1 cellular context compared by ENCODE assay signal in genomic region chr3:31531992-31532586, GRCh38.
TF ChIP-seq lines count a peak whose summit lies in the region.

No MANE protein-coding gene starts in this region.

TF ChIP-seq in K562, 482 proteins besides CTCF, POLR2A, EP300 and RAD21 (continued from another document and continues in another):
- TF ChIP-seq HSF4 (CRISPR knock-in tag; IDR thresholded peaks at IDR 0.05; ENCODE audit: borderline replicate concordance) (no peak), MNT (conservative IDR thresholded peaks at IDR 0.05) (peak; percentile 95 to 96), POLR2G (IDR thresholded peaks at IDR 0.05; ENCODE audit: low read depth, low read length) (peak; percentile 94), SREBF1 (IDR thresholded peaks at IDR 0.05; ENCODE audit: borderline replicate concordance, low read depth, low read length) (no peak), ZSCAN29 (IDR thresholded peaks at IDR 0.05) (peak; percentile 90), ZNF316 (IDR thresholded peaks at IDR 0.05) (peak; percentile 43), ZFX (CRISPR knock-in tag; IDR thresholded peaks at IDR 0.05) (peak; percentile 95), E2F4 (CRISPR knock-in tag; IDR thresholded peaks at IDR 0.05; ENCODE audit: low read depth) (0 out of 2 replicates have a peak, but pooled peaks have one; percentile 61), RFX1 (IDR thresholded peaks at IDR 0.05) (no peak), POU5F1 (IDR thresholded peaks at IDR 0.05; ENCODE audit: borderline replicate concordance, low read depth, low read length, partially characterized antibody) (no peak), MEF2A (IDR thresholded peaks at IDR 0.05; ENCODE audit: control insufficient read depth, low read depth, low read length) (no peak), BDP1 (IDR thresholded peaks at IDR 0.05; ENCODE audit: insufficient read depth, insufficient read length) (no peak), CBX3 (IDR thresholded peaks at IDR 0.05; ENCODE audit: borderline replicate concordance in 1 of 2, low read length in 2 of 2) (peak in 1 of 2 experiments; percentile 85; a peak in 1 of 3 replicates), KAT8 (IDR thresholded peaks at IDR 0.05; ENCODE audit: low read depth) (no peak), FOS (IDR thresholded peaks at IDR 0.05; ENCODE audit: extremely low read depth, insufficient read length) (peak; percentile 81), ETV6 (IDR thresholded peaks at IDR 0.05; ENCODE audit: borderline replicate concordance in 1 of 2, low read depth in 2 of 2, low read length in 1 of 2) (peak in 1 of 2 experiments; percentile 28; a peak in 1 of 4 replicates), ETV6 (CRISPR knock-in tag; IDR thresholded peaks at IDR 0.05; ENCODE audit: borderline replicate concordance) (0 out of 2 replicates have a peak, but pooled peaks have one; percentile 39), HEY1 (CRISPR knock-in tag; IDR thresholded peaks at IDR 0.05; ENCODE audit: borderline replicate concordance) (peak; percentile 67; the same call in 1 of the 2 replicates), DEAF1 (CRISPR knock-in tag; IDR thresholded peaks at IDR 0.05) (peak; percentile 55), EP400 (IDR thresholded peaks at IDR 0.05) (peak; percentile 99), SP1 (CRISPR knock-in tag; IDR thresholded peaks at IDR 0.05) (peak; percentile 95), RAD51 (IDR thresholded peaks at IDR 0.05; ENCODE audit: borderline replicate concordance, low read depth) (peak; percentile 93), ZNF224 (CRISPR knock-in tag; IDR thresholded peaks at IDR 0.05) (no peak), FOXO4 (CRISPR knock-in tag; IDR thresholded peaks at IDR 0.05) (no peak), SOX6 (IDR thresholded peaks at IDR 0.05) (peak; percentile 75), JUNB (CRISPR knock-in tag; conservative IDR thresholded peaks at IDR 0.05) (0 out of 2 replicates have a peak, but pooled peaks have one; percentile 32), CHD4 (IDR thresholded peaks at IDR 0.05; ENCODE audit: insufficient read depth, insufficient replicate concordance, low read depth, low read length, poor library complexity, severe bottlenecking) (no peak), ATF7 (IDR thresholded peaks at IDR 0.05) (peak; percentile 73), CHD7 (IDR thresholded peaks at IDR 0.05; ENCODE audit: low read depth, low read length) (no peak), BHLHE40 (IDR thresholded peaks at IDR 0.05; ENCODE audit: low read length) (peak; percentile 81), GTF2A2 (tag; IDR thresholded peaks at IDR 0.05) (no peak), KDM4B (IDR thresholded peaks at IDR 0.05; ENCODE audit: borderline replicate concordance in 2 of 2, low read depth in 1 of 2) (peak in 1 of 2 experiments; percentile 34; a peak in 1 of 4 replicates), POLR2AphosphoS2 (IDR thresholded peaks at IDR 0.05; ENCODE audit: low read length) (0 out of 2 replicates have a peak, but pooled peaks have one; percentile 33), ELK3 (CRISPR knock-in tag; IDR thresholded peaks at IDR 0.05) (0 out of 2 replicates have a peak, but pooled peaks have one; percentile 65), SMC3 (conservative IDR thresholded peaks at IDR 0.05; ENCODE audit: insufficient read depth, low read depth, low read length) (no peak), ZNF347 (CRISPR knock-in tag; IDR thresholded peaks at IDR 0.05; ENCODE audit: low read depth) (no peak), BCOR (IDR thresholded peaks at IDR 0.05) (peak; percentile 78), ZSCAN32 (CRISPR knock-in tag; IDR thresholded peaks at IDR 0.05) (peak; percentile 34; the same call in 1 of the 2 replicates), MEIS2 (IDR thresholded peaks at IDR 0.05; ENCODE audit: partially characterized antibody) (peak; percentile 73), ZNF217 (CRISPR knock-in tag; IDR thresholded peaks at IDR 0.05) (no peak), ID3 (CRISPR knock-in tag; IDR thresholded peaks at IDR 0.05) (no peak), ID3 (tag; IDR thresholded peaks at IDR 0.05) (peak; percentile 70; the same call in 1 of the 2 replicates), CBX2 (IDR thresholded peaks at IDR 0.05; ENCODE audit: insufficient read depth, low read length, poor library complexity, severe bottlenecking) (no peak), ZNF23 (CRISPR knock-in tag; IDR thresholded peaks at IDR 0.05) (0 out of 2 replicates have a peak, but pooled peaks have one; percentile 43), HNRNPK (IDR thresholded peaks at IDR 0.05; ENCODE audit: low read depth, low read length, poor library complexity, severe bottlenecking) (peak; percentile 3)
